Comparison of ENCODE assay signal across 23 cellular contexts in the genomic region with DNA sequence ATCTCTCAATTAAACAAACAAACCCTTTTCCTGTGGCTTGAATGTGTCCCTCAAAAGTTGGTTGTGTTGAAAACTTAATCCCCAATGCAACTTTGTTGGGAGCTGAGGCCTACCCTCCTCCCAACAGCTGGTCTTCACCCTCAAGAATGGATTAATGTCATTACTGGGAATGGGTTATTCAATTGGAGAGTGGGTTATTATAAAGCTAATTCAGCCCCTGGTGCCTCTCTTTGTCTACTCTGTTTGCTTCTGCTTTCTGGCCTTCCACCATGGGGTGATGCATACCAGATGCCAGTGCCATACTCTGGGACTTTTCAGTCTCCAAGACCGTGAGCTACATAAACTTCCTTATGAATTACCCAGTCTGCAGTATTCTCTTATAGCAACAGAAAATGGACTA.
"Had no signal": no experiment of that assay in that cellular context is flagged by ENCODE, and none has a peak within 500 bp of the region (broad histone marks: within the 10 kb centered on the region; RNA-seq: fewer than 3 reads in every experiment).

No MANE protein-coding gene starts in this region.

- H3K27ac ChIP-seq: adrenal gland, ascending aorta, brain microvascular endothelial cell, lower lobe of right lung, stomach, suprapubic skin, tibial nerve had no signal

- DNase-seq: activated CD8-positive, alpha-beta memory T cell treated with anti-CD3 and anti-CD28 coated beads for 24 hours; activated CD8-positive, alpha-beta memory T cell treated with anti-CD3 and anti-CD28 coated beads, Interleukin-2, amount 50 U/mL, for 4 hours; activated naive CD4-positive, alpha-beta T cell; activated T-cell treated with anti-CD3 and anti-CD28 coated beads, Interleukin-2, amount 50 U/mL, for 24 hours; adrenal gland; brain microvascular endothelial cell; caudate nucleus; dermis blood vessel endothelial cell; effector CD8-positive, alpha-beta T cell; erythroblast; foreskin fibroblast; kidney; lower lobe of right lung; naive thymus-derived CD4-positive, alpha-beta T cell; small intestine; stimulated activated CD4-positive, alpha-beta T cell treated with anti-CD3 and anti-CD28 coated beads, Interleukin-2, amount 100 ng/mL, for 24 hours; stomach; T-helper 9 cell had no signal

- H3K27me3 ChIP-seq: adrenal gland, ascending aorta, brain microvascular endothelial cell, stomach, suprapubic skin, tibial nerve had no signal

- ATAC-seq: lower lobe of right lung; naive thymus-derived CD4-positive, alpha-beta T cell; sciatic nerve; stimulated activated effector memory CD8-positive, alpha-beta T cell treated with anti-CD3 and anti-CD28 coated beads, Interleukin-12 subunit alpha, Interleukin-12 subunit beta, amount 100 ng/mL, for 72 hours had no signal

- H3K9me3 ChIP-seq: adrenal gland, ascending aorta, lower lobe of right lung, stomach, suprapubic skin, tibial nerve had no signal

- H3K4me1 ChIP-seq: adrenal gland, ascending aorta, lower lobe of right lung, stomach, suprapubic skin, tibial nerve had no signal

- H3K36me3 ChIP-seq: adrenal gland, ascending aorta, brain microvascular endothelial cell, lower lobe of right lung, stomach, suprapubic skin, tibial nerve had no signal

- H3K4me3 ChIP-seq: adrenal gland, ascending aorta, lower lobe of right lung, stomach, suprapubic skin, tibial nerve had no signal
